Comparison of ENCODE assay signal across 8 cellular contexts in genomic region chr14:77181603-77182437, GRCh38. TPM values are rescaled to one million over a fixed set of nuclear protein-coding genes. Genes with fewer than 3 reads are reported as not detected.
A peak's percentile ranks its signal among the peaks of the same experiment; 100 is the strongest.
DNase-seq lines count a peak whose midpoint lies in the region; ATAC-seq, FAIRE-seq and TF ChIP-seq lines count a peak whose summit lies in the region.

TSS of gene TMEM63C (plus strand) at chr14:77181798. CDS start at chr14:77218814, 37,016 bp downstream.

- H2AFZ ChIP-seq in astrocyte (ENCODE audit: low read depth, low read length), result peak within 1 kb of the TSS; percentile 80

- FAIRE-seq in astrocyte (lab: Jason Lieb, UNC), result no peak

- H3K9me3 ChIP-seq in CD4-positive, alpha-beta T cell (ENCODE audit: control insufficient read depth, low read length), result no peaks in the 10 kb centered on the region
- no peaks in the 10 kb centered on the region for H3K9me3 ChIP-seq in astrocyte (ENCODE audit: insufficient read depth, low read depth, low read length)

- no peaks in the 10 kb centered on the region for H3K9me3 Mint-ChIP-seq in CD4-positive, alpha-beta T cell
- H3K9me3 Mint-ChIP-seq in astrocyte (ENCODE audit: unreplicated experiment), result peaks cover 2% of the 10 kb centered on the region

- no peak within 1 kb of the TSS for H3K27ac ChIP-seq in CD4-positive, alpha-beta T cell (ENCODE audit: low read depth, low read length)
- H3K27ac ChIP-seq in astrocyte (ENCODE audit: low read depth, low read length), result no peak within 1 kb of the TSS

- POLR2A ChIA-PET in CD4-positive, alpha-beta T cell (lab: Charles Lee), result no interaction called here

- no peaks in the 10 kb centered on the region for H3K36me3 Mint-ChIP-seq in CD4-positive, alpha-beta T cell (ENCODE audit: low read depth)
- H3K36me3 Mint-ChIP-seq in astrocyte (ENCODE audit: low read depth, unreplicated experiment), result peaks cover 1% of the 10 kb centered on the region

- H3K4me2 ChIP-seq in astrocyte (ENCODE audit: low read length), result peak within 1 kb of the TSS; percentile 83

- H3K27me3 ChIP-seq in CD4-positive, alpha-beta T cell (ENCODE audit: control insufficient read depth, insufficient read depth, low read length), result peaks cover 26% of the 10 kb centered on the region
- H3K27me3 ChIP-seq in astrocyte (ENCODE audit: insufficient read depth, low read length), result peaks cover 3% of the 10 kb centered on the region

- H4K20me1 ChIP-seq in astrocyte (ENCODE audit: insufficient read depth, low read length), result no peaks in the 10 kb centered on the region

- DNase-seq in CD4-positive, alpha-beta T cell, result peak; percentile 6 to 48 (median 22)
- DNase-seq in NCI-H1436 treated with DMSO at 0.1 percent for 48 hours (lab: John Stamatoyannopoulos, UW) (peak; percentile 77), SW480 (ENCODE audit: low spot score) (peak; percentile 91), astrocyte (ENCODE audit: low read depth) (peak; percentile 10), iPS-NIHi7 (ENCODE audit: extremely low spot score) (peak; percentile 99), T1000 (lab: John Stamatoyannopoulos, UW) (no peak)
- DNase-seq in stimulated activated CD4-positive, alpha-beta T cell treated with anti-CD3 and anti-CD28 coated beads, Interleukin-1b, Interleukin-23, amount 100 ng/mL, for 48 hours, result peak; percentile 76

- H3K4me1 ChIP-seq in astrocyte (ENCODE audit: insufficient read depth, low read length), result peaks cover 3% of the 10 kb centered on the region

- peak within 1 kb of the TSS; percentile 45 for H3K9ac ChIP-seq in astrocyte (ENCODE audit: low read length)

- no peak for TF ChIP-seq CTCF in CD4-positive, alpha-beta T cell (IDR thresholded peaks at IDR 0.05)
- no peak for TF ChIP-seq CTCF in astrocyte (IDR thresholded peaks at IDR 0.05; ENCODE audit: insufficient read depth, low read depth, low read length)

- no peaks in the 10 kb centered on the region for H3K36me3 ChIP-seq in astrocyte (ENCODE audit: insufficient read depth, low read length)

- intact Hi-C loops in CD4-positive, alpha-beta T cell (cut with DNase I, micrococcal nuclease), result no loop called here

- CTCF ChIA-PET in CD4-positive, alpha-beta T cell (lab: Charles Lee), result no interaction called here

- no peaks in the 10 kb centered on the region for H3K79me2 ChIP-seq in astrocyte (ENCODE audit: insufficient read depth, low read length)

- H3K4me3 ChIP-seq in astrocyte (ENCODE audit: insufficient read depth, low read depth, low read length), result peak within 1 kb of the TSS; percentile 54

- no peak within 1 kb of the TSS for H3K27ac Mint-ChIP-seq in CD4-positive, alpha-beta T cell
- H3K27ac Mint-ChIP-seq in astrocyte (ENCODE audit: unreplicated experiment), result peak within 1 kb of the TSS; percentile 66

- H3K4me1 Mint-ChIP-seq in CD4-positive, alpha-beta T cell (ENCODE audit: low read depth), result peaks cover 18% of the 10 kb centered on the region
- peaks cover 2% of the 10 kb centered on the region for H3K4me1 Mint-ChIP-seq in astrocyte (ENCODE audit: low read depth, unreplicated experiment)

- ATAC-seq in CD4-positive, alpha-beta T cell (ENCODE audit: poor library complexity), result peak; percentile 78
- ATAC-seq in GM21786 (IDR thresholded peaks at IDR 0.05; ENCODE audit: unreplicated experiment), result peak; percentile 79

- peaks cover 53% of the 10 kb centered on the region for H3K27me3 Mint-ChIP-seq in CD4-positive, alpha-beta T cell
- H3K27me3 Mint-ChIP-seq in astrocyte (ENCODE audit: low read depth, unreplicated experiment), result peaks cover 20% of the 10 kb centered on the region

- peak within 1 kb of the TSS; percentile 86 for H3K4me3 Mint-ChIP-seq in CD4-positive, alpha-beta T cell
- peak within 1 kb of the TSS; percentile 84 for H3K4me3 Mint-ChIP-seq in astrocyte (ENCODE audit: unreplicated experiment)

RNA-seq across cellular contexts. Expression of gene TMEM63C, which starts in this region (rescaled TPM):
- total RNA-seq in CD4-positive, alpha-beta T cell, result under 1 TPM; 0.58 to 0.89 TPM
- total RNA-seq in astrocyte, result 11.3 and 22.8 TPM in 2 replicates

Comparison
In these comparisons a context has a peak if more than half of its experiments do, and no peak if none do; other contexts are left out.
1. Peak in DNase-seq and ATAC-seq in CD4-positive, alpha-beta T cell; RNA of the gene not detected or under 1 TPM.